In the genomic region with DNA sequence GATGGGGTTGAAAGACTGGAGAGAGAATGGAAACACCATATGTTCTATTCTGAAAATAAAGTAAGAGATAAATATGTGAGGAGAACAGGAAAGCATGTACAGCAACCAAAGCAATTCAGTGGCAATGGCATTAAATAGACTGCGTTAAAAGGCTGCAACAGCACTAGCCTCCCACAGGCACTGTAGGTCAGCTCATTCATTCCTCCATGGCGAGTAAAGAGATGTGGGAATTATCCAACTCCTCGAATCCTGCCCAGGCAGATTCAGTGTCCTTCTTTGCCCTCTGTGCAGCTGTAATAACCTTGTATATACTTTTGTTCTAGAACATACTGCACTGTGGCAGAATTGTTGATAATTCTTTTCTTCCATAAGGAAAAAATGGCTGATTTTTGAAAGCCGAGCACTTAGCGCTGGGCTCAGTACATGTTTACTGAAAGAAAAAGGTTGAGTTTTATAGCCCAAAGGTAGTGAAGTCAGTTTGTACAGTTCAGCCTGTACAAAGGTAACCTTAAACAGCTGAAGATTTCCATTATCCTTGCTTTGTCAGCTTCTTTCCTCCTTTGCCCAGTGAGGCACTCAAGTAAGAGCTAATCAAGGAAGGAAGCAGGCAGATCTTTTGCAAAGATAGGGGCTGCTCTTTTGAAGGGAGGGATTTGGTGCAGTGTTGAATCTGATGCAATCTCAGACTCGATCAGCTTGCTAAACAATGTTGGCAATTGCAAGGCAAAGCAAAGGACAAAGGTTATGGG, we compare ENCODE assay signal across 9 cellular contexts. TPM values are rescaled to one million over a fixed set of nuclear protein-coding genes. Genes with fewer than 3 reads are reported as not detected.
DNase-seq lines count a peak whose midpoint lies in the region; ATAC-seq and TF ChIP-seq lines count a peak whose summit lies in the region.
"Had no signal": no experiment of that assay in that cellular context is flagged by ENCODE, and none has a peak within 500 bp of the region (broad histone marks: within the 10 kb centered on the region; RNA-seq: fewer than 3 reads in every experiment).

No MANE protein-coding gene starts in this region.

- H3K9ac ChIP-seq in parathyroid adenoma: peak overlapping the region; percentile 2

- peak overlapping the region; percentile 64 for H3K4me2 ChIP-seq in parathyroid adenoma (ENCODE audit: low read length)

- H3K36me3 ChIP-seq in parathyroid adenoma (ENCODE audit: control insufficient read depth, insufficient read depth, low read length): no peaks in the 10 kb centered on the region

- no peaks in the 10 kb centered on the region for H3K9me3 ChIP-seq in parathyroid adenoma (ENCODE audit: control insufficient read depth, low read length)

- no peaks in the 10 kb centered on the region for H3K27me3 ChIP-seq in parathyroid adenoma (ENCODE audit: control insufficient read depth, insufficient read depth, low read length)

- DNase-seq in H4 (ENCODE audit: low spot score): peak; percentile 13
- DNase-seq in fibroblast of mammary gland (ENCODE audit: low read depth): peak; percentile 72
- DNase-seq in NCI-H2171 (lab: John Stamatoyannopoulos, UW): no peak
- no peak for DNase-seq in glomerular visceral epithelial cell (ENCODE audit: extremely low spot score)
- DNase-seq: hippocampal formation had no signal

- peaks cover 73% of the 10 kb centered on the region for H3K4me1 ChIP-seq in parathyroid adenoma

- peak overlapping the region; percentile 34 for H2AFZ ChIP-seq in parathyroid adenoma

- ATAC-seq in HG03354 (IDR thresholded peaks at IDR 0.05; ENCODE audit: poor library complexity, severe bottlenecking, unreplicated experiment) (no peak), GM18907 (IDR thresholded peaks at IDR 0.05; ENCODE audit: unreplicated experiment) (no peak)

- H3K4me3 ChIP-seq in fibroblast of mammary gland (ENCODE audit: control insufficient read depth, low read depth, low read length) (no peak overlapping the region), parathyroid adenoma (ENCODE audit: low read depth, low read length) (peak overlapping the region; percentile 35)

- TF ChIP-seq CTCF in fibroblast of mammary gland (conservative IDR thresholded peaks at IDR 0.05; ENCODE audit: control insufficient read depth, insufficient read depth, low read depth, low read length) (no peak), parathyroid adenoma (IDR thresholded peaks at IDR 0.05) (no peak)

- H3K27ac ChIP-seq in parathyroid adenoma: peak overlapping the region; percentile 94

- peaks cover 15% of the 10 kb centered on the region for H3K79me2 ChIP-seq in parathyroid adenoma

TF ChIP-seq in PFSK-1, 5 proteins besides CTCF, POLR2A, EP300 and RAD21:
- TF ChIP-seq FOXP2 (optimal IDR thresholded peaks at IDR 0.05; ENCODE audit: borderline replicate concordance, extremely low read depth, extremely low read length, insufficient read depth): no peak
- TF ChIP-seq POLR2AphosphoS5 (IDR thresholded peaks at IDR 0.05; ENCODE audit: low read depth, low read length): peak; percentile 38; the same call in 1 of the 2 replicates
- TF ChIP-seq, protein P1, sequence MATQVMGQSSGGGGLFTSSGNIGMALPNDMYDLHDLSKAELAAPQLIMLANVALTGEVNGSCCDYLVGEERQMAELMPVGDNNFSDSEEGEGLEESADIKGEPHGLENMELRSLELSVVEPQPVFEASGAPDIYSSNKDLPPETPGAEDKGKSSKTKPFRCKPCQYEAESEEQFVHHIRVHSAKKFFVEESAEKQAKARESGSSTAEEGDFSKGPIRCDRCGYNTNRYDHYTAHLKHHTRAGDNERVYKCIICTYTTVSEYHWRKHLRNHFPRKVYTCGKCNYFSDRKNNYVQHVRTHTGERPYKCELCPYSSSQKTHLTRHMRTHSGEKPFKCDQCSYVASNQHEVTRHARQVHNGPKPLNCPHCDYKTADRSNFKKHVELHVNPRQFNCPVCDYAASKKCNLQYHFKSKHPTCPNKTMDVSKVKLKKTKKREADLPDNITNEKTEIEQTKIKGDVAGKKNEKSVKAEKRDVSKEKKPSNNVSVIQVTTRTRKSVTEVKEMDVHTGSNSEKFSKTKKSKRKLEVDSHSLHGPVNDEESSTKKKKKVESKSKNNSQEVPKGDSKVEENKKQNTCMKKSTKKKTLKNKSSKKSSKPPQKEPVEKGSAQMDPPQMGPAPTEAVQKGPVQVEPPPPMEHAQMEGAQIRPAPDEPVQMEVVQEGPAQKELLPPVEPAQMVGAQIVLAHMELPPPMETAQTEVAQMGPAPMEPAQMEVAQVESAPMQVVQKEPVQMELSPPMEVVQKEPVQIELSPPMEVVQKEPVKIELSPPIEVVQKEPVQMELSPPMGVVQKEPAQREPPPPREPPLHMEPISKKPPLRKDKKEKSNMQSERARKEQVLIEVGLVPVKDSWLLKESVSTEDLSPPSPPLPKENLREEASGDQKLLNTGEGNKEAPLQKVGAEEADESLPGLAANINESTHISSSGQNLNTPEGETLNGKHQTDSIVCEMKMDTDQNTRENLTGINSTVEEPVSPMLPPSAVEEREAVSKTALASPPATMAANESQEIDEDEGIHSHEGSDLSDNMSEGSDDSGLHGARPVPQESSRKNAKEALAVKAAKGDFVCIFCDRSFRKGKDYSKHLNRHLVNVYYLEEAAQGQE (IDR thresholded peaks at IDR 0.05; ENCODE audit: insufficient read depth in 1 of 2, low read depth in 2 of 2, low read length in 2 of 2): peak in 1 of 2 experiments; percentile 58; a peak in 1 of 4 replicates
- peak; percentile 54; the same call in 1 of the 2 replicates for TF ChIP-seq SIN3A (IDR thresholded peaks at IDR 0.05; ENCODE audit: borderline replicate concordance, insufficient read depth, low read length)
- TF ChIP-seq TAF1 (IDR thresholded peaks at IDR 0.05; ENCODE audit: borderline replicate concordance, insufficient read depth, low read length): no peak; the same call in 1 of the 2 replicates
TF ChIP-seq in PFSK-1: peak in this region for 3.

RNA-seq across cellular contexts. Expression of a gene that starts 44.0 kb away (rescaled TPM):
- 30.9 and 37.6 TPM in 2 replicates for total RNA-seq in H4 (2014; rRNA removed; shearing (Covaris generic))
- polyA plus RNA-seq in PFSK-1 (2012; ENCODE audit: insufficient read length, low read depth): 19.8 TPM

Comparison
In these comparisons a context has a peak if more than half of its experiments do, and no peak if none do; other contexts are left out.
1. DNase-seq: peak in H4 (single experiment) and fibroblast of mammary gland (single experiment); none in NCI-H2171 (single experiment) and glomerular visceral epithelial cell (single experiment).